In genomic region chr13:80342541-80343371, GRCh38 we compare ENCODE assay signal across 8 cellular contexts. TPM values are rescaled to one million over a fixed set of nuclear protein-coding genes. Genes with fewer than 3 reads are reported as not detected.
A peak's percentile ranks its signal among the peaks of the same experiment; 100 is the strongest.
DNase-seq lines count a peak whose midpoint lies in the region; ATAC-seq and TF ChIP-seq lines count a peak whose summit lies in the region.

No MANE protein-coding gene starts in this region.

- H3F3A ChIP-seq in PC-3 (ENCODE audit: low read length, unreplicated experiment) = no peaks in the 10 kb centered on the region

- peaks cover 7% of the 10 kb centered on the region for H3K4me1 ChIP-seq in PC-3 (ENCODE audit: insufficient read depth, low read length)
- H3K4me1 ChIP-seq in stomach = peaks cover 4 to 28% (median 18%) of the 10 kb centered on the region in 4 donors

- 1 to 4% (median 1%) methylated on average over 37 to 57 of the region's 57 CpGs for WGBS in stomach, 5 donors

- H3K4me3 Mint-ChIP-seq in activated T-helper 17 cell treated with anti-CD3 and anti-CD28 coated beads, Interleukin-2, amount 50 U/mL, for 72 hours = peak overlapping the region; percentile 65
- H3K4me3 Mint-ChIP-seq in naive thymus-derived CD8-positive, alpha-beta T cell = peak overlapping the region in 9 of 10 donors; percentile 65 to 88 (median 84)

- H3K9me3 ChIP-seq in PC-3 (ENCODE audit: low read length) (no peaks in the 10 kb centered on the region), stomach (no peaks in the 10 kb centered on the region)

- no TSS peak for BruUV-seq in PC-3 (replicated peaks; lab: Mats Ljungman, UMichigan)

- H3K27ac ChIP-seq in PC-3 (ENCODE audit: low read length) = peak overlapping the region; percentile 52
- H3K27ac ChIP-seq in stomach = peak overlapping the region; percentile 88 to 97 (median 94)

- peaks cover 27% of the 10 kb centered on the region for H4K20me1 ChIP-seq in PC-3 (ENCODE audit: low read length)

- intact Hi-C loops in PC-3 (cut with micrococcal nuclease) = loop anchor here (1.0 to 5.0 kb wide), 5 partner anchors 405 to 675 kb away; no protein-coding TSS in a partner anchor
- intact Hi-C loops in stomach (cut with DNase I; ENCODE audit: low total_unique reads) = no loop called here

- H3K4me3 ChIP-seq in PC-3 (ENCODE audit: low read length) (peak overlapping the region; percentile 99), stomach (peak overlapping the region; percentile 64 to 73 (median 68))

- POLR2A ChIA-PET in PC-3 (lab: Charles Lee; ENCODE audit: unreplicated experiment) = no interaction called here
- POLR2A ChIA-PET in naive thymus-derived CD8-positive, alpha-beta T cell (lab: Charles Lee) = no interaction called here

- H2AFZ ChIP-seq in PC-3 (ENCODE audit: low read length) = peak overlapping the region; percentile 89

- no peaks in the 10 kb centered on the region for H3K27me3 ChIP-seq in PC-3 (ENCODE audit: low read length)
- no peaks in the 10 kb centered on the region for H3K27me3 ChIP-seq in stomach

- H3K36me3 ChIP-seq in PC-3 (ENCODE audit: low read depth, low read length) (no peaks in the 10 kb centered on the region; the same call in 1 of the 2 replicates), stomach (no peaks in the 10 kb centered on the region)

- H3K79me2 ChIP-seq in PC-3 (ENCODE audit: low read length) = peaks cover 31% of the 10 kb centered on the region

- H3K4me2 ChIP-seq in PC-3 (ENCODE audit: low read length) = peak overlapping the region; percentile 99

- no peaks in the 10 kb centered on the region for H3K9me3 Mint-ChIP-seq in activated T-helper 17 cell treated with anti-CD3 and anti-CD28 coated beads, Interleukin-2, amount 50 U/mL, for 72 hours
- H3K9me3 Mint-ChIP-seq in naive thymus-derived CD8-positive, alpha-beta T cell = no peaks in the 10 kb centered on the region

- TF ChIP-seq CTCF in PC-3 (conservative IDR thresholded peaks at IDR 0.05; ENCODE audit: low read depth, low read length) = peak; percentile 73
- TF ChIP-seq CTCF in stomach (IDR thresholded peaks at IDR 0.05) = peak in 6 of 7 experiments; percentile 40 to 98 (median 92)

- ATAC-seq in GM19372 (IDR thresholded peaks at IDR 0.05; ENCODE audit: low read depth, unreplicated experiment) (peak; percentile 40), HG03460 (IDR thresholded peaks at IDR 0.05; ENCODE audit: unreplicated experiment) (peak; percentile 49), PC-3 (peak; percentile 40)
- peak; percentile 81 for ATAC-seq in activated T-helper 17 cell treated with anti-CD3 and anti-CD28 coated beads, Interleukin-2, amount 50 U/mL, for 72 hours (replicated peaks)
- peak; percentile 70 to 77 for ATAC-seq in naive thymus-derived CD8-positive, alpha-beta T cell

- no peak for TF ChIP-seq POLR2A in stomach (IDR thresholded peaks at IDR 0.05)

- H3K9me2 ChIP-seq in PC-3 (replicated peaks; ENCODE audit: low read length) = no peaks in the 10 kb centered on the region

- no peaks in the 10 kb centered on the region for H3K36me3 Mint-ChIP-seq in activated T-helper 17 cell treated with anti-CD3 and anti-CD28 coated beads, Interleukin-2, amount 50 U/mL, for 72 hours (ENCODE audit: low read depth)
- H3K36me3 Mint-ChIP-seq in naive thymus-derived CD8-positive, alpha-beta T cell = peaks cover 0 to 3% (median 2%) of the 10 kb centered on the region in 3 donors

- H3K9ac ChIP-seq in PC-3 (ENCODE audit: low read length) = peak overlapping the region; percentile 99

- no peak for TF ChIP-seq EP300 in stomach (IDR thresholded peaks at IDR 0.05)

- CTCF ChIA-PET in PC-3 (lab: Charles Lee) = interaction anchor here (0.6 to 1.0 kb wide), 6 partner anchors 14 to 675 kb away, joined by 3 to 4 read pairs (median 3); no protein-coding TSS in a partner anchor

- peaks cover 34% of the 10 kb centered on the region for H3K27me3 Mint-ChIP-seq in activated T-helper 17 cell treated with anti-CD3 and anti-CD28 coated beads, Interleukin-2, amount 50 U/mL, for 72 hours
- H3K27me3 Mint-ChIP-seq in naive thymus-derived CD8-positive, alpha-beta T cell = peaks cover 7 to 36% (median 31%) of the 10 kb centered on the region in 5 donors

- DNase-seq in CD1c-positive myeloid dendritic cell (ENCODE audit: extremely low spot score) (peak; percentile 84), PC-3 (peak; percentile 82), fibroblast of peridontal ligament (ENCODE audit: extremely low read depth) (peak; percentile 67), stomach (peak; percentile 89)
- DNase-seq in naive thymus-derived CD8-positive, alpha-beta T cell = peak; percentile 13 to 72 (median 63)

- peaks cover 3% of the 10 kb centered on the region for H3K4me1 Mint-ChIP-seq in activated T-helper 17 cell treated with anti-CD3 and anti-CD28 coated beads, Interleukin-2, amount 50 U/mL, for 72 hours
- H3K4me1 Mint-ChIP-seq in naive thymus-derived CD8-positive, alpha-beta T cell = peaks cover 5 to 40% (median 20%) of the 10 kb centered on the region in 4 donors

- H3K27ac Mint-ChIP-seq in activated T-helper 17 cell treated with anti-CD3 and anti-CD28 coated beads, Interleukin-2, amount 50 U/mL, for 72 hours = no peak overlapping the region
- H3K27ac Mint-ChIP-seq in naive thymus-derived CD8-positive, alpha-beta T cell = no peak overlapping the region

RNA-seq across cellular contexts. Expression of gene SPRY2, which starts 1.8 kb away (rescaled TPM):
- total RNA-seq in PC-3 (2014; rRNA removed) = 16.5 and 19.0 TPM in 2 replicates
- not detected for total RNA-seq in activated T-helper 17 cell treated with anti-CD3 and anti-CD28 coated beads, Interleukin-2, amount 50 U/mL, for 72 hours
- under 1 TPM; 0.41 to 0.44 TPM for total RNA-seq in naive thymus-derived CD8-positive, alpha-beta T cell
- polyA plus RNA-seq in naive thymus-derived CD8-positive, alpha-beta T cell = under 1 TPM in 2 of 3 donors, not detected in 1; 0.60 to 0.72 TPM
- total RNA-seq in stomach = 10 to 100 TPM in 4 of 5 donors, 1 to 10 TPM in 1; 4.0 to 33.2 (median 24.0) TPM
- polyA plus RNA-seq in stomach = 10 to 100 TPM; 13.6 to 23.1 (median 17.2) TPM

Comparison
In these comparisons a context has a peak if more than half of its experiments do, and no peak if none do; other contexts are left out.
1. Peak in every context shown above with its lines: DNase-seq, ATAC-seq, H3K4me3 ChIP-seq and H3K27ac ChIP-seq.